ENCODE assay signal across 16 cellular contexts in genomic region chr13:44755872-44756271, GRCh38.
DNase-seq lines count a peak whose midpoint lies in the region; ATAC-seq, FAIRE-seq and TF ChIP-seq lines count a peak whose summit lies in the region.
"Had no signal": no experiment of that assay in that cellular context is flagged by ENCODE, and none has a peak within 500 bp of the region (broad histone marks: within the 10 kb centered on the region; RNA-seq: fewer than 3 reads in every experiment).

No MANE protein-coding gene starts in this region.

- H3K27me3 ChIP-seq in GM23248 (replicated peaks; ENCODE audit: insufficient read depth) (no peaks in the 10 kb centered on the region), SK-N-SH (ENCODE audit: insufficient read depth) (no peaks in the 10 kb centered on the region), fibroblast of lung (ENCODE audit: control insufficient read depth, insufficient read depth, low read length) (no peaks in the 10 kb centered on the region), small intestine (ENCODE audit: control insufficient read depth in 2 of 2, insufficient read depth in 2 of 2, low read length in 2 of 2) (no peaks in the 10 kb centered on the region), lower lobe of right lung (ENCODE audit: low read depth) (no peaks in the 10 kb centered on the region)
- H3K27me3 ChIP-seq: MG63 had no signal

- TF ChIP-seq RAD21 in SK-N-SH (IDR thresholded peaks at IDR 0.05; ENCODE audit: low read length): no peak

- H3K27ac ChIP-seq in GM23248 (peak overlapping the region; percentile 29), SK-N-SH (ENCODE audit: low read depth in 2 of 2, low read length in 1 of 2) (peak overlapping the region; percentile 64 to 69), fibroblast of lung (ENCODE audit: insufficient read depth, low read length) (no peak overlapping the region), small intestine (ENCODE audit: low read depth in 1 of 2, low read length in 1 of 2) (peak overlapping the region; percentile 8 to 19), lower lobe of right lung (no peak overlapping the region)

- peak; percentile 77 for DNase-seq in GM23248
- no peak for DNase-seq in SK-N-SH
- peak; percentile 25 to 90 for DNase-seq in fibroblast of lung (ENCODE audit: low read depth in 2 of 2)
- no peak for DNase-seq in small intestine
- DNase-seq in effector memory CD8-positive, alpha-beta T cell: no peak
- no peak for DNase-seq in naive thymus-derived CD8-positive, alpha-beta T cell
- DNase-seq in lower lobe of right lung: no peak
- DNase-seq: activated T-cell treated with anti-CD3 and anti-CD28 coated beads, Interleukin-2, amount 50 U/mL, for 24 hours; central memory CD4-positive, alpha-beta T cell; MG63; stimulated activated CD4-positive, alpha-beta T cell treated with anti-CD3 and anti-CD28 coated beads, Interleukin-2, amount 100 ng/mL, for 24 hours; stimulated activated naive CD4-positive, alpha-beta T cell treated with Interleukin-2 at 50 U/mL for 16 hours had no signal

- in situ Hi-C loops in GM23248 (cut with MboI): no loop called here

- no peak overlapping the region for H3K4me3 ChIP-seq in GM23248
- no peak overlapping the region for H3K4me3 ChIP-seq in SK-N-SH (ENCODE audit: low read depth in 2 of 2, low read length in 1 of 2)
- no peak overlapping the region for H3K4me3 ChIP-seq in fibroblast of lung (replicated peaks in 1 of 4; ENCODE audit: control extremely low read depth in 1 of 4, insufficient read depth in 1 of 4, low read depth in 3 of 4, low read length in 4 of 4)
- no peak overlapping the region for H3K4me3 ChIP-seq in small intestine (ENCODE audit: low read depth in 1 of 2, low read length in 2 of 2)
- no peak overlapping the region for H3K4me3 ChIP-seq in lower lobe of right lung
- H3K4me3 ChIP-seq: MG63 had no signal

- no peak for ATAC-seq in effector memory CD8-positive, alpha-beta T cell (replicated peaks)
- ATAC-seq in naive thymus-derived CD8-positive, alpha-beta T cell: no peak
- no peak for ATAC-seq in lower lobe of right lung
- ATAC-seq in GM21390 (IDR thresholded peaks at IDR 0.05; ENCODE audit: unreplicated experiment): no peak
- ATAC-seq: Panc1 had no signal

- no peak for TF ChIP-seq CTCF in SK-N-SH (IDR thresholded peaks at IDR 0.05)
- no peak for TF ChIP-seq CTCF in fibroblast of lung (conservative IDR thresholded peaks at IDR 0.05 in 1 of 2, IDR thresholded peaks at IDR 0.05 in 1 of 2; ENCODE audit: low read depth in 1 of 2, low read length in 2 of 2)
- no peak for TF ChIP-seq CTCF in lower lobe of right lung (IDR thresholded peaks at IDR 0.05)

- H2AFZ ChIP-seq in GM23248: no peak overlapping the region
- 0 out of 2 replicates have a peak overlapping the region, but pooled peaks have one; percentile 20 for H2AFZ ChIP-seq in SK-N-SH (ENCODE audit: low read depth)
- H2AFZ ChIP-seq in fibroblast of lung (ENCODE audit: low read length): no peak overlapping the region

- H3K36me3 ChIP-seq in GM23248 (ENCODE audit: low read depth) (no peaks in the 10 kb centered on the region), SK-N-SH (replicated peaks in 1 of 2; ENCODE audit: control insufficient read depth in 1 of 2, insufficient read depth in 2 of 2, low read length in 1 of 2) (no peaks in the 10 kb centered on the region), fibroblast of lung (ENCODE audit: control insufficient read depth, insufficient read depth, low read length) (no peaks in the 10 kb centered on the region), small intestine (ENCODE audit: control insufficient read depth in 2 of 2, insufficient read depth in 2 of 2, low read length in 2 of 2) (no peaks in the 10 kb centered on the region), lower lobe of right lung (no peaks in the 10 kb centered on the region)
- H3K36me3 ChIP-seq: MG63 had no signal

- intact Hi-C loops in lower lobe of right lung (cut with DNase I): no loop called here

- no peaks in the 10 kb centered on the region for H3K9me2 ChIP-seq in GM23248 (ENCODE audit: insufficient read depth)
- H3K9me2 ChIP-seq in SK-N-SH: no peaks in the 10 kb centered on the region

- no peaks in the 10 kb centered on the region for H4K20me1 ChIP-seq in GM23248 (ENCODE audit: insufficient read depth)
- H4K20me1 ChIP-seq in SK-N-SH (ENCODE audit: insufficient read depth): no peaks in the 10 kb centered on the region
- H4K20me1 ChIP-seq in fibroblast of lung (ENCODE audit: control insufficient read depth, extremely low read depth, insufficient read depth, low read length): no peaks in the 10 kb centered on the region

- peaks cover 38% of the 10 kb centered on the region for H3K4me1 ChIP-seq in GM23248 (ENCODE audit: insufficient read depth)
- peaks cover 29 to 33% of the 10 kb centered on the region in 2 experiments for H3K4me1 ChIP-seq in SK-N-SH (ENCODE audit: control insufficient read depth in 1 of 2, insufficient read depth in 2 of 2, low read depth in 1 of 2, low read length in 1 of 2)
- H3K4me1 ChIP-seq in fibroblast of lung (ENCODE audit: control insufficient read depth, extremely low read depth, insufficient read depth, low read length): peaks cover 3% of the 10 kb centered on the region
- H3K4me1 ChIP-seq in small intestine (ENCODE audit: control insufficient read depth in 2 of 2, insufficient read depth in 1 of 2, low read depth in 1 of 2, low read length in 1 of 2): peaks cover 10 to 11% of the 10 kb centered on the region in 2 donors
- H3K4me1 ChIP-seq in lower lobe of right lung: peaks cover 6% of the 10 kb centered on the region

- H3K9me3 ChIP-seq in GM23248 (ENCODE audit: low read depth) (no peaks in the 10 kb centered on the region), SK-N-SH (no peaks in the 10 kb centered on the region), fibroblast of lung (ENCODE audit: control insufficient read depth, insufficient read depth, low read depth, low read length) (no peaks in the 10 kb centered on the region), small intestine (ENCODE audit: control insufficient read depth, low read depth) (no peaks in the 10 kb centered on the region), lower lobe of right lung (no peaks in the 10 kb centered on the region)
- H3K9me3 ChIP-seq: MG63 had no signal

- no peak for FAIRE-seq in small intestine (lab: Jason Lieb, UNC)
- FAIRE-seq: D721Med, frontal cortex had no signal

- H3K79me2 ChIP-seq in GM23248 (ENCODE audit: insufficient read depth) (no peaks in the 10 kb centered on the region), SK-N-SH (ENCODE audit: insufficient read depth) (no peaks in the 10 kb centered on the region), fibroblast of lung (ENCODE audit: control insufficient read depth, insufficient read depth, low read length) (no peaks in the 10 kb centered on the region)

- H3K36me3 Mint-ChIP-seq in effector memory CD8-positive, alpha-beta T cell (ENCODE audit: insufficient read depth): no peaks in the 10 kb centered on the region
- no peaks in the 10 kb centered on the region for H3K36me3 Mint-ChIP-seq in naive thymus-derived CD8-positive, alpha-beta T cell

- TF ChIP-seq EP300 in SK-N-SH (IDR thresholded peaks at IDR 0.05; ENCODE audit: borderline replicate concordance in 1 of 2, low read depth in 1 of 2, low read length in 1 of 2): no peak

- no peak overlapping the region for H3K4me3 Mint-ChIP-seq in effector memory CD8-positive, alpha-beta T cell
- H3K4me3 Mint-ChIP-seq in naive thymus-derived CD8-positive, alpha-beta T cell: no peak overlapping the region
- H3K4me3 Mint-ChIP-seq: activated T-cell treated with anti-CD3 and anti-CD28 coated beads, Interleukin-2, amount 50 U/mL, for 24 hours had no signal

- POLR2A ChIA-PET in SK-N-SH (lab: Yijun Ruan, JAX): no interaction called here
- POLR2A ChIA-PET in naive thymus-derived CD8-positive, alpha-beta T cell (lab: Charles Lee): interaction anchor here (0.6 kb wide), 1 partner anchor 264 kb away, joined by 3 read pairs; no protein-coding TSS in a partner anchor

- CTCF ChIA-PET in SK-N-SH (lab: Yijun Ruan, JAX): no interaction called here

- no peaks in the 10 kb centered on the region for H3K9me3 Mint-ChIP-seq in effector memory CD8-positive, alpha-beta T cell
- H3K9me3 Mint-ChIP-seq in naive thymus-derived CD8-positive, alpha-beta T cell: no peaks in the 10 kb centered on the region
- H3K9me3 Mint-ChIP-seq: activated T-cell treated with anti-CD3 and anti-CD28 coated beads, Interleukin-2, amount 50 U/mL, for 24 hours had no signal

- WGBS in GM23248 (ENCODE audit: low coverage in 1 of 2, low lambda C conversion rate in 2 of 2, missing lambda C conversion rate in 2 of 2), 2 experiments: 62 to 63% methylated on average over 6 of the region's 6 CpGs
- 63% methylated on average over 6 of the region's 6 CpGs for WGBS in SK-N-SH (ENCODE audit: low lambda C conversion rate)
- 64 to 80% (median 71%) methylated on average over 6 of the region's 6 CpGs for WGBS in small intestine, 3 donors

- H3K4me1 Mint-ChIP-seq in effector memory CD8-positive, alpha-beta T cell (ENCODE audit: low read depth in 2 of 2): no peaks in the 10 kb centered on the region
- H3K4me1 Mint-ChIP-seq in naive thymus-derived CD8-positive, alpha-beta T cell: no peaks in the 10 kb centered on the region

- peaks cover 27% of the 10 kb centered on the region for H3F3A ChIP-seq in GM23248 (ENCODE audit: insufficient read depth)
- peaks cover 30% of the 10 kb centered on the region for H3F3A ChIP-seq in SK-N-SH (replicated peaks; ENCODE audit: insufficient read depth)

- H3K27ac Mint-ChIP-seq in effector memory CD8-positive, alpha-beta T cell: no peak overlapping the region
- H3K27ac Mint-ChIP-seq in naive thymus-derived CD8-positive, alpha-beta T cell: no peak overlapping the region
- H3K27ac Mint-ChIP-seq: activated T-cell treated with anti-CD3 and anti-CD28 coated beads, Interleukin-2, amount 50 U/mL, for 24 hours had no signal

- H3K9ac ChIP-seq in GM23248 (no peak overlapping the region), SK-N-SH (peak overlapping the region; percentile 16), fibroblast of lung (ENCODE audit: insufficient read depth, low read length) (no peak overlapping the region)

- peak overlapping the region; percentile 31 for H3K4me2 ChIP-seq in GM23248 (ENCODE audit: unreplicated experiment)
- H3K4me2 ChIP-seq in SK-N-SH: peak overlapping the region; percentile 9; the same call in 1 of the 2 replicates
- H3K4me2 ChIP-seq in fibroblast of lung (ENCODE audit: extremely low read depth, insufficient read depth, low read length): no peak overlapping the region

- peaks cover 0 to 6% of the 10 kb centered on the region in 2 donors for H3K27me3 Mint-ChIP-seq in effector memory CD8-positive, alpha-beta T cell
- H3K27me3 Mint-ChIP-seq in naive thymus-derived CD8-positive, alpha-beta T cell: peaks cover 0 to 3% (median 0%) of the 10 kb centered on the region in 5 donors
- H3K27me3 Mint-ChIP-seq: activated T-cell treated with anti-CD3 and anti-CD28 coated beads, Interleukin-2, amount 50 U/mL, for 24 hours had no signal

TF ChIP-seq in SK-N-SH, 30 proteins besides CTCF, POLR2A, EP300 and RAD21 (continues in another document):
- peak; percentile 28; the same call in 1 of the 2 replicates for TF ChIP-seq FOSL2 (IDR thresholded peaks at IDR 0.05; ENCODE audit: borderline replicate concordance, low read depth)

Comparison
In these comparisons a context has a peak if more than half of its experiments do, and no peak if none do; other contexts are left out.
1. DNase-seq: peak in GM23248 (single experiment) and fibroblast of lung (2 of 2); none in SK-N-SH (single experiment), small intestine (single experiment), effector memory CD8-positive, alpha-beta T cell (0 of 3), naive thymus-derived CD8-positive, alpha-beta T cell (0 of 10) and lower lobe of right lung (single experiment).
2. H3K27ac ChIP-seq: peak in GM23248 (single experiment), SK-N-SH (2 of 2) and small intestine (2 of 2); none in fibroblast of lung (single experiment) and lower lobe of right lung (single experiment).